ENCODE assay signal across 1 cellular context in genomic region chr15:84741151-84741550, GRCh38.
TF ChIP-seq lines count a peak whose summit lies in the region.

No MANE protein-coding gene starts in this region.

TF ChIP-seq in HCT116, 20 proteins besides CTCF, POLR2A, EP300 and RAD21:
- TF ChIP-seq EZH2phosphoT487 (IDR thresholded peaks at IDR 0.05; ENCODE audit: borderline replicate concordance) (no peak), TCF7L2 (IDR thresholded peaks at IDR 0.05; ENCODE audit: borderline replicate concordance, extremely low read depth, insufficient read depth, insufficient read length) (no peak), EZH2 (IDR thresholded peaks at IDR 0.05) (no peak), MAX (IDR thresholded peaks at IDR 0.05) (no peak), SIN3A (IDR thresholded peaks at IDR 0.05; ENCODE audit: low read depth) (no peak), JUND (IDR thresholded peaks at IDR 0.05) (no peak), CEBPB (IDR thresholded peaks at IDR 0.05; ENCODE audit: low read depth) (no peak), SRF (IDR thresholded peaks at IDR 0.05; ENCODE audit: low read depth) (no peak), ELF1 (IDR thresholded peaks at IDR 0.05; ENCODE audit: borderline replicate concordance, low read depth) (no peak), ZBTB33 (IDR thresholded peaks at IDR 0.05; ENCODE audit: extremely low read depth, insufficient replicate concordance, low read length) (no peak), ATF3 (IDR thresholded peaks at IDR 0.05) (no peak), CBX3 (IDR thresholded peaks at IDR 0.05; ENCODE audit: low read depth) (no peak), SP1 (IDR thresholded peaks at IDR 0.05; ENCODE audit: low read depth) (no peak)
